In genomic region chr1:59878370-59878769, GRCh38 we compare ENCODE assay signal across 21 cellular contexts.
"Had no signal": no experiment of that assay in that cellular context is flagged by ENCODE, and none has a peak within 500 bp of the region (broad histone marks: within the 10 kb centered on the region; RNA-seq: fewer than 3 reads in every experiment).

No MANE protein-coding gene starts in this region.

- H3K36me3 ChIP-seq: esophagus muscularis mucosa, gastroesophageal sphincter, prostate gland, right lobe of liver, thyroid gland had no signal

- H3K36me3 Mint-ChIP-seq: stimulated activated effector memory CD8-positive, alpha-beta T cell treated with anti-CD3 and anti-CD28 coated beads, Interleukin-12 subunit alpha, Interleukin-12 subunit beta, amount 100 ng/mL, for 72 hours had no signal

- H3K27me3 Mint-ChIP-seq: dendritic cell treated with granulocyte-macrophage colony-stimulating factor and Interleukin-4, amounts not matched to agents 40 ng/mL and 50 ng/mL, for 4 days; type B pancreatic cell had no signal

- H3K27ac Mint-ChIP-seq: dendritic cell treated with granulocyte-macrophage colony-stimulating factor and Interleukin-4, amounts not matched to agents 40 ng/mL and 50 ng/mL, for 4 days; nephron; stimulated activated effector memory CD8-positive, alpha-beta T cell treated with anti-CD3 and anti-CD28 coated beads, Interleukin-12 subunit alpha, Interleukin-12 subunit beta, amount 100 ng/mL, for 72 hours; type B pancreatic cell had no signal

- H3K4me1 Mint-ChIP-seq: naive B cell; nephron; stimulated activated effector memory CD8-positive, alpha-beta T cell treated with anti-CD3 and anti-CD28 coated beads, Interleukin-12 subunit alpha, Interleukin-12 subunit beta, amount 100 ng/mL, for 72 hours had no signal

- ATAC-seq: gastroesophageal sphincter; left colon; left ventricle myocardium superior; right lobe of liver; stimulated activated effector memory CD8-positive, alpha-beta T cell treated with anti-CD3 and anti-CD28 coated beads, Interleukin-12 subunit alpha, Interleukin-12 subunit beta, amount 100 ng/mL, for 72 hours; stimulated activated naive CD8-positive, alpha-beta T cell treated with anti-CD3 and anti-CD28 coated beads, Interleukin-15, Interleukin-2, amounts not matched to agents 100 U/mL and 50 U/mL, for 24 hours had no signal

- H3K4me1 ChIP-seq: esophagus muscularis mucosa, gastroesophageal sphincter, parathyroid adenoma, prostate gland, suprapubic skin, thyroid gland had no signal

- H3K4me3 ChIP-seq: esophagus muscularis mucosa, gastroesophageal sphincter, lung, prostate gland, right lobe of liver, suprapubic skin, thyroid gland had no signal

- H3K27ac ChIP-seq: esophagus muscularis mucosa, gastroesophageal sphincter, parathyroid adenoma, prostate gland, right lobe of liver, suprapubic skin, thyroid gland had no signal

- DNase-seq: left colon; left ventricle myocardium superior; mesenchymal stem cell; naive B cell; occipital lobe; retina; right lobe of liver; stimulated activated CD4-positive, alpha-beta T cell treated with anti-CD3 and anti-CD28 coated beads, Interleukin-4, amount 100 ng/mL, for 1 hour; stimulated activated CD8-positive, alpha-beta memory T cell treated with anti-CD3 and anti-CD28 coated beads, Interleukin-4, amount 100 ng/mL, for 48 hours; stimulated activated naive CD8-positive, alpha-beta T cell treated with anti-CD3 and anti-CD28 coated beads, Interleukin-15, Interleukin-2, amounts not matched to agents 100 U/mL and 50 U/mL, for 24 hours; thyroid gland had no signal

- H3K27me3 ChIP-seq: esophagus muscularis mucosa, gastroesophageal sphincter, right lobe of liver, suprapubic skin, thyroid gland had no signal

- H3K9me3 ChIP-seq: prostate gland, right lobe of liver, suprapubic skin, thyroid gland had no signal

- H3K9ac ChIP-seq: parathyroid adenoma had no signal

- H3K4me3 Mint-ChIP-seq: dendritic cell treated with granulocyte-macrophage colony-stimulating factor and Interleukin-4, amounts not matched to agents 40 ng/mL and 50 ng/mL, for 4 days; naive B cell; nephron; stimulated activated effector memory CD8-positive, alpha-beta T cell treated with anti-CD3 and anti-CD28 coated beads, Interleukin-12 subunit alpha, Interleukin-12 subunit beta, amount 100 ng/mL, for 72 hours; type B pancreatic cell had no signal
